Comparison of ENCODE assay signal across 9 cellular contexts in the genomic region with DNA sequence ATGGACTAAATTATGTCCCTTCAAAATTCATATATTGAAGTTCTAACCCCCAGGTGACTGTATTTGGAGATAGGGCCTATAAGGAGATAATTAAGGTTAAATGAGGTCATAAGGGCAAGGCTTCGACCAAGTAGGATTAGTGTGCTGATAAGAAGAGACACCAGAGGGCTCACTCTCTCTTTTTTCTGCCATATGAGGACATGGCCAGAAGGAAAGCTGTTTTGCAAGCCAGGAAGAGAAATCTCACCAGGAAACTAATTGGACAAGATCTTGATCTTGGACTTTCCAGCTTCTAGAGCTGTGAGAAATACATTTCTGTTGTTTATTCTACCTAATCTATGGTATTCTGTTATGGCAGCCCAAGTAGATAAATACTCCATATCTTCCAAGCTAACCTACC.
A peak's percentile ranks its signal among the peaks of the same experiment; 100 is the strongest.
DNase-seq lines count a peak whose midpoint lies in the region; ATAC-seq, FAIRE-seq and TF ChIP-seq lines count a peak whose summit lies in the region.
"Had no signal": no experiment of that assay in that cellular context is flagged by ENCODE, and none has a peak within 500 bp of the region (broad histone marks: within the 10 kb centered on the region; RNA-seq: fewer than 3 reads in every experiment).

No MANE protein-coding gene starts in this region.

- peak; percentile 68 for ATAC-seq in GM12878
- no peak for ATAC-seq in stimulated activated naive CD8-positive, alpha-beta T cell treated with anti-CD3 and anti-CD28 coated beads, Interleukin-15, Interleukin-2, amounts not matched to agents 100 U/mL and 50 U/mL, for 24 hours
- ATAC-seq: natural killer cell treated with Interleukin-12 subunit alpha and Interleukin-12 subunit beta and Interleukin-15 and Interleukin-18, amount 100 ng/mL, for 72 hours had no signal

- RAD21 ChIA-PET in GM12878 (lab: Charles Lee; ENCODE audit: unreplicated experiment) = no interaction called here

- FAIRE-seq in GM12878 (lab: Jason Lieb, UNC) = no peak
- no peak for FAIRE-seq in GM19239 (lab: Jason Lieb, UNC)

- no peaks in the 10 kb centered on the region for H3K27me3 Mint-ChIP-seq in osteocyte (ENCODE audit: unreplicated experiment)
- H3K27me3 Mint-ChIP-seq: activated naive CD8-positive, alpha-beta T cell; natural killer cell treated with Interleukin-12 subunit alpha and Interleukin-12 subunit beta and Interleukin-15 and Interleukin-18, amount 100 ng/mL, for 72 hours had no signal

- TF ChIP-seq POLR2A in GM12878 (IDR thresholded peaks at IDR 0.05; ENCODE audit: low read depth, low read length) = no peak

- no peaks in the 10 kb centered on the region for H4K20me1 ChIP-seq in GM12878 (ENCODE audit: control insufficient read depth, insufficient read depth)

- peak; percentile 48 for DNase-seq in NCI-H1092 treated with DMSO at 0.1 percent for 48 hours (lab: John Stamatoyannopoulos, UW)
- DNase-seq in GM12878 (ENCODE audit: low read depth, low spot score) = no peak
- DNase-seq in osteocyte (ENCODE audit: extremely low spot score, unreplicated experiment) = no peak
- DNase-seq in GM19239 (ENCODE audit: insufficient read length, low spot score) = no peak
- DNase-seq in cerebellar nuclear complex (lab: John Stamatoyannopoulos, UW) = no peak
- no peak for DNase-seq in stimulated activated naive CD8-positive, alpha-beta T cell treated with anti-CD3 and anti-CD28 coated beads, Interleukin-15, Interleukin-2, amounts not matched to agents 100 U/mL and 50 U/mL, for 24 hours

- no peaks in the 10 kb centered on the region for H3K36me3 ChIP-seq in GM12878 (ENCODE audit: control insufficient read depth in 2 of 2, insufficient read depth in 2 of 2, low read length in 1 of 2)

- no peak overlapping the region for H3K4me3 ChIP-seq in GM12878

- TF ChIP-seq EP300 in GM12878 (IDR thresholded peaks at IDR 0.05; ENCODE audit: borderline replicate concordance in 1 of 2, control insufficient read depth in 1 of 2, low read depth in 2 of 2, low read length in 2 of 2) = no peak

- peaks cover 8% of the 10 kb centered on the region for H3K9me3 Mint-ChIP-seq in osteocyte (ENCODE audit: unreplicated experiment)

- TF ChIP-seq CTCF in GM12874 (IDR thresholded peaks at IDR 0.05; ENCODE audit: insufficient read depth, low read depth, low read length) (0 out of 2 replicates have a peak, but pooled peaks have one; percentile 20), GM12878 (IDR thresholded peaks at IDR 0.05 in 2 of 3, conservative IDR thresholded peaks at IDR 0.05 in 1 of 3; ENCODE audit: control insufficient read depth in 2 of 3, extremely low read depth in 1 of 3, insufficient read depth in 1 of 3, low read depth in 3 of 3, low read length in 3 of 3) (peak; percentile 10 to 33 (median 15); a peak in 4 of 6 replicates), osteocyte (IDR thresholded peaks at IDR 0.05) (peak; percentile 45)

- H3K9me3 ChIP-seq in GM12878 (replicated peaks; ENCODE audit: control insufficient read depth, insufficient read depth, low read length) = no peaks in the 10 kb centered on the region

- intact Hi-C loops in GM12878 (cut with micrococcal nuclease; ENCODE audit: unreplicated experiment) = no loop called here

- H3K9ac ChIP-seq in GM12878 (ENCODE audit: control insufficient read depth, insufficient read depth, low read length) = no peak overlapping the region

- H3K4me3 Mint-ChIP-seq in osteocyte (ENCODE audit: unreplicated experiment) = no peak overlapping the region
- H3K4me3 Mint-ChIP-seq: activated naive CD8-positive, alpha-beta T cell; natural killer cell treated with Interleukin-12 subunit alpha and Interleukin-12 subunit beta and Interleukin-15 and Interleukin-18, amount 100 ng/mL, for 72 hours had no signal

- H3K27me3 ChIP-seq in GM12878 (replicated peaks in 1 of 2; ENCODE audit: control insufficient read depth in 2 of 2, insufficient read depth in 2 of 2, low read length in 1 of 2) = no peaks in the 10 kb centered on the region

- H3K27ac Mint-ChIP-seq in osteocyte (ENCODE audit: unreplicated experiment) = no peak overlapping the region
- H3K27ac Mint-ChIP-seq: activated naive CD8-positive, alpha-beta T cell; natural killer cell treated with Interleukin-12 subunit alpha and Interleukin-12 subunit beta and Interleukin-15 and Interleukin-18, amount 100 ng/mL, for 72 hours had no signal

- no peak overlapping the region for H3K4me2 ChIP-seq in GM12878 (ENCODE audit: control insufficient read depth, insufficient read depth)

- 0 out of 2 replicates have a peak, but pooled peaks have one; percentile 24 for TF ChIP-seq RAD21 in GM12878 (IDR thresholded peaks at IDR 0.05; ENCODE audit: insufficient read depth, low read depth, low read length)

- SMC1A ChIA-PET in GM12878 (lab: Charles Lee; ENCODE audit: uncharacterized antibody, unreplicated experiment) = no interaction called here

- H3K4me1 Mint-ChIP-seq in osteocyte (ENCODE audit: unreplicated experiment) = peaks cover 6% of the 10 kb centered on the region

- H3K36me3 Mint-ChIP-seq in osteocyte (ENCODE audit: unreplicated experiment) = no peaks in the 10 kb centered on the region
- H3K36me3 Mint-ChIP-seq: activated naive CD8-positive, alpha-beta T cell; natural killer cell treated with Interleukin-12 subunit alpha and Interleukin-12 subunit beta and Interleukin-15 and Interleukin-18, amount 100 ng/mL, for 72 hours had no signal

- WGBS in GM12878 (ENCODE audit: insufficient coverage, insufficient replicate concordance, low lambda C conversion rate, missing lambda C conversion rate) = 0% methylated on average over 1 of the region's 1 CpG

- in situ Hi-C loops in GM12878 (cut with MboI) = no loop called here

- no peaks in the 10 kb centered on the region for H3K4me1 ChIP-seq in GM12878 (ENCODE audit: control insufficient read depth, insufficient read depth, low read length)

- H3K27ac ChIP-seq in GM12878 (ENCODE audit: control insufficient read depth, insufficient read depth) = no peak overlapping the region

- no peak overlapping the region for H2AFZ ChIP-seq in GM12878 (ENCODE audit: control insufficient read depth, low read depth, low read length)

- no peaks in the 10 kb centered on the region for H3K79me2 ChIP-seq in GM12878 (ENCODE audit: control insufficient read depth, insufficient read depth, low read length)

- BruUV-seq in GM12878 (replicated peaks; lab: Mats Ljungman, UMichigan) = no TSS peak

- CTCF ChIA-PET in GM12878 (lab: Yijun Ruan, JAX) = interaction anchor here (0.9 to 1.7 kb wide), 2 partner anchors 13 to 1584 kb away, joined by 3 to 4 read pairs; no protein-coding TSS in a partner anchor

- POLR2A ChIA-PET in GM12878 (lab: Charles Lee) = no interaction called here

TF ChIP-seq in GM12878, 131 proteins besides CTCF, POLR2A, EP300 and RAD21:
- no peak for TF ChIP-seq EZH2 (IDR thresholded peaks at IDR 0.05; ENCODE audit: borderline replicate concordance, control insufficient read depth, low read depth, low read length)
- no peak for TF ChIP-seq GABPA (IDR thresholded peaks at IDR 0.05; ENCODE audit: low read depth)
- TF ChIP-seq, protein P1, sequence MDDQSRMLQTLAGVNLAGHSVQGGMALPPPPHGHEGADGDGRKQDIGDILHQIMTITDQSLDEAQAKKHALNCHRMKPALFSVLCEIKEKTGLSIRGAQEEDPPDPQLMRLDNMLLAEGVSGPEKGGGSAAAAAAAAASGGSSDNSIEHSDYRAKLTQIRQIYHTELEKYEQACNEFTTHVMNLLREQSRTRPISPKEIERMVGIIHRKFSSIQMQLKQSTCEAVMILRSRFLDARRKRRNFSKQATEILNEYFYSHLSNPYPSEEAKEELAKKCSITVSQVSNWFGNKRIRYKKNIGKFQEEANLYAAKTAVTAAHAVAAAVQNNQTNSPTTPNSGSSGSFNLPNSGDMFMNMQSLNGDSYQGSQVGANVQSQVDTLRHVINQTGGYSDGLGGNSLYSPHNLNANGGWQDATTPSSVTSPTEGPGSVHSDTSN (IDR thresholded peaks at IDR 0.05; ENCODE audit: insufficient replicate concordance, low read depth, low read length) = no peak
- TF ChIP-seq ZNF217 (IDR thresholded peaks at IDR 0.05) = no peak
- TF ChIP-seq IKZF2 (IDR thresholded peaks at IDR 0.05) = no peak
- no peak for TF ChIP-seq HDGF (IDR thresholded peaks at IDR 0.05)
- TF ChIP-seq RCOR1 (conservative IDR thresholded peaks at IDR 0.05; ENCODE audit: low read depth, low read length) = no peak
- no peak for TF ChIP-seq FOS (IDR thresholded peaks at IDR 0.05; ENCODE audit: borderline replicate concordance, extremely low read depth, insufficient read length)
- TF ChIP-seq, protein P2, sequence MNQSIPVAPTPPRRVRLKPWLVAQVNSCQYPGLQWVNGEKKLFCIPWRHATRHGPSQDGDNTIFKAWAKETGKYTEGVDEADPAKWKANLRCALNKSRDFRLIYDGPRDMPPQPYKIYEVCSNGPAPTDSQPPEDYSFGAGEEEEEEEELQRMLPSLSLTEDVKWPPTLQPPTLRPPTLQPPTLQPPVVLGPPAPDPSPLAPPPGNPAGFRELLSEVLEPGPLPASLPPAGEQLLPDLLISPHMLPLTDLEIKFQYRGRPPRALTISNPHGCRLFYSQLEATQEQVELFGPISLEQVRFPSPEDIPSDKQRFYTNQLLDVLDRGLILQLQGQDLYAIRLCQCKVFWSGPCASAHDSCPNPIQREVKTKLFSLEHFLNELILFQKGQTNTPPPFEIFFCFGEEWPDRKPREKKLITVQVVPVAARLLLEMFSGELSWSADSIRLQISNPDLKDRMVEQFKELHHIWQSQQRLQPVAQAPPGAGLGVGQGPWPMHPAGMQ (IDR thresholded peaks at IDR 0.05; ENCODE audit: borderline replicate concordance) = no peak
- no peak for TF ChIP-seq CEBPB (IDR thresholded peaks at IDR 0.05; ENCODE audit: borderline replicate concordance in 1 of 2, low read depth in 2 of 2, low read length in 2 of 2)
- TF ChIP-seq ATF7 (IDR thresholded peaks at IDR 0.05; ENCODE audit: low read depth) = no peak
